Comparison of ENCODE assay signal across 1 cellular context in the genomic region with DNA sequence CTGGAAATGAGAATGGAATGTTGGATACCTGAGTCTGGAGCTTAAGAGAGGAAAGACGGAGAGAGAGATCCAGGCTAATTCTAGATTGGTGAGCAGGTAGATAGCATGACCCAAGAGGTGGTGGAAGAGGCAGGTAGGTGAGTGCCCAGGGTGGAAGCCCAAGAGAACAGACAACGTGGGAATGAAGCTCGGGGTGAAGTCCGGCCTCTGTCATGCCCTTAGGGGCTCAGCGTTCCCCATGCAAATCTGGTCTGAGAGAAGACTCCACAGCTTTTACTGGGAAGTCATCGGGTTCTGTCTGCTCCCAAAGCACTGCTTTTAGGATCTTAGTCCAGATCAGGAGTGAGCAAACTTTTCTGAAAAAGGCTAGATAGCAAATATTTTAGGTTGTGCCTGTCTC.
A peak's percentile ranks its signal among the peaks of the same experiment; 100 is the strongest.
TF ChIP-seq lines count a peak whose summit lies in the region.

No MANE protein-coding gene starts in this region.

TF ChIP-seq in HepG2, 621 proteins besides CTCF, POLR2A, EP300 and RAD21:
- 0 out of 2 replicates have a peak, but pooled peaks have one; percentile 46 for TF ChIP-seq RBFOX2 (IDR thresholded peaks at IDR 0.05; ENCODE audit: low read depth, low read length)
- no peak for TF ChIP-seq ZNF615 (CRISPR knock-in tag; IDR thresholded peaks at IDR 0.05; ENCODE audit: borderline replicate concordance)
- no peak for TF ChIP-seq ZNF564 (CRISPR knock-in tag; IDR thresholded peaks at IDR 0.05)
- TF ChIP-seq IKZF4 (CRISPR knock-in tag; IDR thresholded peaks at IDR 0.05; ENCODE audit: borderline replicate concordance, low read depth, not compliant biosample characterization) = no peak
- peak; percentile 47 for TF ChIP-seq RBM22 (optimal IDR thresholded peaks at IDR 0.05; ENCODE audit: low read length)
